In genomic region chr3:107211608-107212007, GRCh38 we compare ENCODE assay signal across 1 cellular context.
A peak's percentile ranks its signal among the peaks of the same experiment; 100 is the strongest.
TF ChIP-seq lines count a peak whose summit lies in the region.

No MANE protein-coding gene starts in this region.

TF ChIP-seq in HepG2, 621 proteins besides CTCF, POLR2A, EP300 and RAD21:
- TF ChIP-seq RCOR2 (CRISPR knock-in tag; IDR thresholded peaks at IDR 0.05) (no peak), MXD3 (CRISPR knock-in tag; IDR thresholded peaks at IDR 0.05) (no peak), ZNF275 (CRISPR knock-in tag; IDR thresholded peaks at IDR 0.05; ENCODE audit: borderline replicate concordance) (no peak), MNT (IDR thresholded peaks at IDR 0.05) (peak; percentile 97), ZNF652 (CRISPR knock-in tag; IDR thresholded peaks at IDR 0.05; ENCODE audit: borderline replicate concordance, low read depth) (no peak)
